1 cellular context compared by ENCODE assay signal in genomic region chr7:119010635-119011034, GRCh38.
TF ChIP-seq lines count a peak whose summit lies in the region.

No MANE protein-coding gene starts in this region.

TF ChIP-seq in HepG2, 621 proteins besides CTCF, POLR2A, EP300 and RAD21 (continued from another document):
- TF ChIP-seq ELK4 (CRISPR knock-in tag; IDR thresholded peaks at IDR 0.05; ENCODE audit: borderline replicate concordance) (no peak), GATAD1 (CRISPR knock-in tag; IDR thresholded peaks at IDR 0.05) (no peak), ZNF326 (CRISPR knock-in tag; IDR thresholded peaks at IDR 0.05; ENCODE audit: borderline replicate concordance) (no peak), ZFP36L2 (CRISPR knock-in tag; IDR thresholded peaks at IDR 0.05) (no peak), NFRKB (IDR thresholded peaks at IDR 0.05) (no peak), AFF4 (CRISPR knock-in tag; IDR thresholded peaks at IDR 0.05) (no peak), ZFYVE20 (CRISPR knock-in tag; IDR thresholded peaks at IDR 0.05; ENCODE audit: borderline replicate concordance, low read depth) (no peak), ZFP36 (IDR thresholded peaks at IDR 0.05; ENCODE audit: borderline replicate concordance, low read depth, low read length, partially characterized antibody) (no peak), RFX1 (IDR thresholded peaks at IDR 0.05) (no peak), BRCA1 (CRISPR knock-in tag; IDR thresholded peaks at IDR 0.05) (no peak), ZNF564 (CRISPR knock-in tag; IDR thresholded peaks at IDR 0.05) (no peak)
- TF ChIP-seq, protein P1, sequence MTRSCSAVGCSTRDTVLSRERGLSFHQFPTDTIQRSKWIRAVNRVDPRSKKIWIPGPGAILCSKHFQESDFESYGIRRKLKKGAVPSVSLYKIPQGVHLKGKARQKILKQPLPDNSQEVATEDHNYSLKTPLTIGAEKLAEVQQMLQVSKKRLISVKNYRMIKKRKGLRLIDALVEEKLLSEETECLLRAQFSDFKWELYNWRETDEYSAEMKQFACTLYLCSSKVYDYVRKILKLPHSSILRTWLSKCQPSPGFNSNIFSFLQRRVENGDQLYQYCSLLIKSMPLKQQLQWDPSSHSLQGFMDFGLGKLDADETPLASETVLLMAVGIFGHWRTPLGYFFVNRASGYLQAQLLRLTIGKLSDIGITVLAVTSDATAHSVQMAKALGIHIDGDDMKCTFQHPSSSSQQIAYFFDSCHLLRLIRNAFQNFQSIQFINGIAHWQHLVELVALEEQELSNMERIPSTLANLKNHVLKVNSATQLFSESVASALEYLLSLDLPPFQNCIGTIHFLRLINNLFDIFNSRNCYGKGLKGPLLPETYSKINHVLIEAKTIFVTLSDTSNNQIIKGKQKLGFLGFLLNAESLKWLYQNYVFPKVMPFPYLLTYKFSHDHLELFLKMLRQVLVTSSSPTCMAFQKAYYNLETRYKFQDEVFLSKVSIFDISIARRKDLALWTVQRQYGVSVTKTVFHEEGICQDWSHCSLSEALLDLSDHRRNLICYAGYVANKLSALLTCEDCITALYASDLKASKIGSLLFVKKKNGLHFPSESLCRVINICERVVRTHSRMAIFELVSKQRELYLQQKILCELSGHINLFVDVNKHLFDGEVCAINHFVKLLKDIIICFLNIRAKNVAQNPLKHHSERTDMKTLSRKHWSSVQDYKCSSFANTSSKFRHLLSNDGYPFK (CRISPR knock-in tag; IDR thresholded peaks at IDR 0.05; ENCODE audit: borderline replicate concordance) = no peak
- TF ChIP-seq, protein P2, sequence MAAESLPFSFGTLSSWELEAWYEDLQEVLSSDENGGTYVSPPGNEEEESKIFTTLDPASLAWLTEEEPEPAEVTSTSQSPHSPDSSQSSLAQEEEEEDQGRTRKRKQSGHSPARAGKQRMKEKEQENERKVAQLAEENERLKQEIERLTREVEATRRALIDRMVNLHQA (CRISPR knock-in tag; IDR thresholded peaks at IDR 0.05) = no peak
